In genomic region chr3:113079532-113079931, GRCh38 we compare ENCODE assay signal across 9 cellular contexts.
A peak's percentile ranks its signal among the peaks of the same experiment; 100 is the strongest.
DNase-seq lines count a peak whose midpoint lies in the region; ATAC-seq and TF ChIP-seq lines count a peak whose summit lies in the region.
"Had no signal": no experiment of that assay in that cellular context is flagged by ENCODE, and none has a peak within 500 bp of the region (broad histone marks: within the 10 kb centered on the region; RNA-seq: fewer than 3 reads in every experiment).

No MANE protein-coding gene starts in this region.

- peak; percentile 88 for ATAC-seq in GM19467 (IDR thresholded peaks at IDR 0.05; ENCODE audit: unreplicated experiment)
- ATAC-seq in HG03025 (IDR thresholded peaks at IDR 0.05; ENCODE audit: low FRiP score, unreplicated experiment) = peak; percentile 87
- no peak for ATAC-seq in stimulated activated naive CD8-positive, alpha-beta T cell treated with anti-CD3 and anti-CD28 coated beads, Interleukin-15, Interleukin-2, amounts not matched to agents 100 U/mL and 50 U/mL, for 24 hours

- in situ Hi-C loops in brain microvascular endothelial cell (cut with HindIII; ENCODE audit: low pct_ligation_motif_present, low sequenced_read_pairs) (no loop called here), transverse colon (cut with MboI; ENCODE audit: low pct_ligation_motif_present in 1 of 4, low pct_unique_long_range_greater_than_20kb in 1 of 4, low sequenced_read_pairs in 3 of 4) (no loop called here)

- H3K4me1 ChIP-seq in transverse colon = peaks cover 0 to 9% (median 0%) of the 10 kb centered on the region in 4 donors

- WGBS in transverse colon (ENCODE audit: low coverage in 1 of 2), 2 donors = 44 to 61% methylated on average over 6 of the region's 6 CpGs

- H3K36me3 ChIP-seq in brain microvascular endothelial cell (replicated peaks) = no peaks in the 10 kb centered on the region
- H3K36me3 ChIP-seq in transverse colon = no peaks in the 10 kb centered on the region

- H3K27ac ChIP-seq in brain microvascular endothelial cell (no peak overlapping the region), transverse colon (peak overlapping the region; percentile 43 to 57 (median 50))

- DNase-seq in brain microvascular endothelial cell = no peak
- DNase-seq in transverse colon = no peak
- no peak for DNase-seq in stimulated activated naive CD8-positive, alpha-beta T cell treated with anti-CD3 and anti-CD28 coated beads, Interleukin-15, Interleukin-2, amounts not matched to agents 100 U/mL and 50 U/mL, for 24 hours
- DNase-seq in activated CD4-positive, alpha-beta T cell treated with anti-CD3 and anti-CD28 coated beads, Interleukin-2, amount 50 U/mL, for 4 hours = no peak
- no peak for DNase-seq in amygdala (lab: John Stamatoyannopoulos, UW)
- DNase-seq: kidney, NCI-H1105 treated with DMSO at 0.1 percent for 48 hours had no signal

- TF ChIP-seq POLR2A in transverse colon (IDR thresholded peaks at IDR 0.05) = no peak

- TF ChIP-seq EP300 in transverse colon (IDR thresholded peaks at IDR 0.05; ENCODE audit: low read depth) = no peak

- no peaks in the 10 kb centered on the region for H3K9me3 ChIP-seq in transverse colon

- intact Hi-C loops in transverse colon (cut with DNase I; ENCODE audit: low total_unique reads) = no loop called here

- H3K4me3 ChIP-seq in brain microvascular endothelial cell (ENCODE audit: low read depth, low read length) (peak overlapping the region; percentile 1), transverse colon (peak overlapping the region in 1 of 4 donors; percentile 8)

- TF ChIP-seq CTCF in brain microvascular endothelial cell (IDR thresholded peaks at IDR 0.05; ENCODE audit: low read depth, low read length, missing control alignments) = no peak
- no peak for TF ChIP-seq CTCF in transverse colon (IDR thresholded peaks at IDR 0.05)

- no peaks in the 10 kb centered on the region for H3K27me3 ChIP-seq in brain microvascular endothelial cell (replicated peaks)
- H3K27me3 ChIP-seq in transverse colon = no peaks in the 10 kb centered on the region
